Comparison of ENCODE assay signal across 28 cellular contexts in the genomic region with DNA sequence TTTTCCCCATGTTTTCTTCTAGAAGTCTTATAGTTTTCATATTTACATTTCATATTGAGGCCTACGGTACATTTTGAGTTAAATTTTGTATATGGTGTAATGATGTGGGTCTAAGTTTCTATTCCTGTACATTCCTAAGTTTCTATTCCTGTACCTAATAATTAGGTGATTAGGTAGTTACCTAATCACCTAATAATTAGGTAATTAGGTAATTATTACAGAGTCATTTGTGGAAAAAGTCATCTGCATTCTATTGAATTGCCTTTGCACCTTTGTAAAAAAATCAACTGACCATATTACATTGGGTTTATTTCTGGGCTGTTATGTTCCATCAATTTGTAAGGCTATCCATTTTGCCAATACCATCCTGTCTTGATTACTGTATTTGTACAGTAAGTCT.
"Had no signal": no experiment of that assay in that cellular context is flagged by ENCODE, and none has a peak within 500 bp of the region (broad histone marks: within the 10 kb centered on the region; RNA-seq: fewer than 3 reads in every experiment).

No MANE protein-coding gene starts in this region.

- FAIRE-seq: endometrium, islet of Langerhans, keratinocyte had no signal

- H3K36me3 ChIP-seq: colonic mucosa, lower lobe of right lung had no signal

- H3K9me3 Mint-ChIP-seq: dendritic cell treated with granulocyte-macrophage colony-stimulating factor and Interleukin-4, amounts not matched to agents 40 ng/mL and 50 ng/mL, for 4 days; effector memory CD8-positive, alpha-beta T cell; endodermal cell; mesothelial cell of epicardium; naive B cell had no signal

- ATAC-seq: effector memory CD8-positive, alpha-beta T cell; esophagus mucosa; gastrocnemius medialis; heart right ventricle; left cardiac atrium; left lung; left ventricle myocardium superior; lower lobe of right lung; mucosa of descending colon had no signal

- H3K27me3 ChIP-seq: colonic mucosa, esophagus squamous epithelium, gastrocnemius medialis, heart right ventricle, left lung had no signal

- H3K4me3 Mint-ChIP-seq: dendritic cell treated with granulocyte-macrophage colony-stimulating factor and Interleukin-4, amounts not matched to agents 40 ng/mL and 50 ng/mL, for 4 days; effector memory CD8-positive, alpha-beta T cell; endodermal cell; mesothelial cell of epicardium had no signal

- H3K9me3 ChIP-seq: colonic mucosa, esophagus squamous epithelium, gastrocnemius medialis, heart right ventricle, left lung, lower lobe of right lung, mucosa of descending colon had no signal

- H3K27ac Mint-ChIP-seq: dendritic cell treated with granulocyte-macrophage colony-stimulating factor and Interleukin-4, amounts not matched to agents 40 ng/mL and 50 ng/mL, for 4 days; effector memory CD8-positive, alpha-beta T cell; endodermal cell; mesothelial cell of epicardium had no signal

- H3K36me3 Mint-ChIP-seq: naive B cell had no signal

- H3K4me1 ChIP-seq: colonic mucosa, lower lobe of right lung had no signal

- DNase-seq: colonic mucosa; cortex of kidney; effector CD8-positive, alpha-beta T cell; effector memory CD8-positive, alpha-beta T cell; endodermal cell; erythroblast; esophagus squamous epithelium; foreskin fibroblast; foreskin melanocyte; gastrocnemius medialis; glutamatergic neuron; head of caudate nucleus; heart right ventricle; hippocampal formation; left cardiac atrium; left lung; left ventricle myocardium superior; lower lobe of right lung; mesenchymal stem cell; mucosa of descending colon; naive B cell had no signal

- H3K4me3 ChIP-seq: colonic mucosa, esophagus squamous epithelium, gastrocnemius medialis, heart right ventricle, left lung, lower lobe of right lung, mucosa of descending colon had no signal

- H3K27me3 Mint-ChIP-seq: dendritic cell treated with granulocyte-macrophage colony-stimulating factor and Interleukin-4, amounts not matched to agents 40 ng/mL and 50 ng/mL, for 4 days; effector memory CD8-positive, alpha-beta T cell; naive B cell had no signal

- H3K27ac ChIP-seq: colonic mucosa, epithelial cell of prostate, esophagus squamous epithelium, heart right ventricle, left lung, lower lobe of right lung had no signal
